1 cellular context compared by ENCODE assay signal in the genomic region with DNA sequence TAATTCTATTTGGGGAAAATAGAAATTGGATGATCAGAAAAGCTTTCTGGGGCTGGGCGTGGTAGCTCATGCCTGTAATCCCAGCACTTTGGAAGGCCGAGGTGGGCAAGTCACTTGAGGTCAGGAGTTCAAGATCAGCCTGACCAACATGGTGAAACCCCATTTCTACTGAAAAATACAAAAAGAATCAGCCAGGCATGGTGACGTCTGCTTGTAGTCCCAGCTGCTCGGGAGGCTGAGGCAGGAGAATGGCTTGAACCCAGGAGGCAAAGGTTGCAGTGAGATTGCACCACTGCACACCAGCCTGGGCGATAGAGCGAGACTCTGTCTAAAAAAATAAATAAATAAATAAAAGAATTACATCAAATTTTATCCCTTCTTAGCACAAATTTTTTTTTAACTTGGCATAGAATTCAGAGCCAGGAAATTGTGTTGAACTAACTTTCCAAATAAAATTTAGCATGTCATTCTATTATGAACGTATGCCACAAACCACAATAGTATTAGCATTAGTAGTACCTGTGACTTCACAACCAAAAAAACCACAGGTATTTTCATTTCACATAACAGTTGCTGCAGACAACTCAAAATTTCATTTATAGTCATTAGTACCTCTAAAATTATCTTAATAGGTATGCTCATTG.
TF ChIP-seq lines count a peak whose summit lies in the region.

No MANE protein-coding gene starts in this region.

TF ChIP-seq in IMR-90, 13 proteins besides CTCF, POLR2A, EP300 and RAD21 (continued from another document):
- no peak for TF ChIP-seq MAFK (IDR thresholded peaks at IDR 0.05; ENCODE audit: low read depth, low read length)
- TF ChIP-seq BHLHE40 (IDR thresholded peaks at IDR 0.05; ENCODE audit: low read depth, low read length): no peak
- TF ChIP-seq RCOR1 (IDR thresholded peaks at IDR 0.05; ENCODE audit: insufficient replicate concordance, low read length): no peak
- no peak for TF ChIP-seq NFE2L2 (IDR thresholded peaks at IDR 0.05; ENCODE audit: low read depth, low read length)
- TF ChIP-seq MAZ (IDR thresholded peaks at IDR 0.05; ENCODE audit: borderline replicate concordance, low read depth, low read length): no peak
- TF ChIP-seq RFX5 (IDR thresholded peaks at IDR 0.05; ENCODE audit: low read depth, low read length): no peak
- TF ChIP-seq SMC3 (IDR thresholded peaks at IDR 0.05; ENCODE audit: low read depth, low read length): no peak
- no peak for TF ChIP-seq CHD1 (IDR thresholded peaks at IDR 0.05; ENCODE audit: low read depth, low read length)
- TF ChIP-seq FOS (IDR thresholded peaks at IDR 0.05; ENCODE audit: low read depth, low read length): no peak
- TF ChIP-seq, protein P1, sequence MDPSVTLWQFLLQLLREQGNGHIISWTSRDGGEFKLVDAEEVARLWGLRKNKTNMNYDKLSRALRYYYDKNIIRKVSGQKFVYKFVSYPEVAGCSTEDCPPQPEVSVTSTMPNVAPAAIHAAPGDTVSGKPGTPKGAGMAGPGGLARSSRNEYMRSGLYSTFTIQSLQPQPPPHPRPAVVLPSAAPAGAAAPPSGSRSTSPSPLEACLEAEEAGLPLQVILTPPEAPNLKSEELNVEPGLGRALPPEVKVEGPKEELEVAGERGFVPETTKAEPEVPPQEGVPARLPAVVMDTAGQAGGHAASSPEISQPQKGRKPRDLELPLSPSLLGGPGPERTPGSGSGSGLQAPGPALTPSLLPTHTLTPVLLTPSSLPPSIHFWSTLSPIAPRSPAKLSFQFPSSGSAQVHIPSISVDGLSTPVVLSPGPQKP (IDR thresholded peaks at IDR 0.05; ENCODE audit: borderline replicate concordance, low read depth, low read length): no peak
